Comparison of ENCODE assay signal across 8 cellular contexts in the genomic region with DNA sequence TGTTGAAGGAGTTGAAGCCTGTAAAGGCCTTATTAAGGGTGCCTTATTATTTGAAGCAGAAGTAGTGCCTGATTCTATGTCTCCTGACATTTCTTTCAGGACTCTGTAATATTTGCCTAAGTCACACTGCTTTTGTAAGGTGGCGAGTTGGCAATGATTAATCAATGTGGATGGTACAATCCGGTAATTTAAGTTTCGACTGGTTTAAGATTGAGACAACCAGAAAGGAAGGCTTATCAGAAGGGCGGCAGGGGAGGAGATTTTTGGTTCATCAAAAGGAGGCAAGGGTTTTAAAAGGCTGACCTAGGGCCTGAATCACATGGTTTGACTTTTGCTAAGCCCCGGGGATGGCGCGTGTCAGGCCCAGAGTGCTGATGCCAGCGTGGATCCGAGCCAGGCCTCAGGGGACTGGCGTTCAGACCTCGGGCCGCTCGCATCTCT. TPM values are rescaled to one million over a fixed set of nuclear protein-coding genes. Genes with fewer than 3 reads are reported as not detected.
DNase-seq lines count a peak whose midpoint lies in the region; ATAC-seq, FAIRE-seq and TF ChIP-seq lines count a peak whose summit lies in the region.

No MANE protein-coding gene starts in this region.

- H3K4me3 Mint-ChIP-seq in activated naive CD4-positive, alpha-beta T cell treated with anti-CD3 and anti-CD28 coated beads, Interleukin-2, amount 10 ng/mL, durations not matched to agents 7 days and 5 days: peak overlapping the region; percentile 96

- H3K27ac ChIP-seq in K562 (ENCODE audit: extremely low read depth, low read depth, low read length) (no peak overlapping the region), mesenchymal stem cell (ENCODE audit: low read length, poor library complexity, severe bottlenecking) (peak overlapping the region; percentile 96), upper lobe of right lung (peak overlapping the region; percentile 97)

- H4K91ac ChIP-seq in mesenchymal stem cell (ENCODE audit: low read length): peak overlapping the region; percentile 98

- H2BK120ac ChIP-seq in mesenchymal stem cell (ENCODE audit: low read depth, low read length): peak overlapping the region; percentile 92

- no peak for FAIRE-seq in K562 (lab: Jason Lieb, UNC)

- H3K4me1 Mint-ChIP-seq in activated naive CD4-positive, alpha-beta T cell treated with anti-CD3 and anti-CD28 coated beads, Interleukin-2, amount 10 ng/mL, durations not matched to agents 7 days and 5 days: peaks cover 44% of the 10 kb centered on the region

- H3K4me3 ChIP-seq in K562 (no peak overlapping the region), mesenchymal stem cell (ENCODE audit: insufficient read depth in 1 of 2, low read depth in 1 of 2, low read length in 2 of 2) (peak overlapping the region; percentile 85 to 94), upper lobe of right lung (peak overlapping the region; percentile 82)

- in situ Hi-C loops in K562 (cut with MboI): no loop called here

- intact Hi-C loops in K562 (cut with micrococcal nuclease) (no loop called here), upper lobe of right lung (cut with DNase I) (no loop called here)

- H2AFZ ChIP-seq in K562 (ENCODE audit: low read depth, low read length) (peak overlapping the region; percentile 99), mesenchymal stem cell (ENCODE audit: low read depth, low read length) (peak overlapping the region; percentile 83)

- no peak overlapping the region for H2AK5ac ChIP-seq in mesenchymal stem cell (ENCODE audit: low read length, severe bottlenecking)

- H3K14ac ChIP-seq in mesenchymal stem cell (ENCODE audit: low read length in 2 of 2): no peak overlapping the region

- no peak for DNase-seq in activated naive CD4-positive, alpha-beta T cell treated with anti-CD3 and anti-CD28 coated beads, Interleukin-2, amount 10 ng/mL, durations not matched to agents 7 days and 5 days
- DNase-seq in activated naive CD4-positive, alpha-beta T cell (lab: John Stamatoyannopoulos, UW): no peak
- DNase-seq in K562 (ENCODE audit: extremely low read depth in 1 of 4, low spot score in 3 of 4) (no peak), mesenchymal stem cell (no peak), upper lobe of right lung (no peak), NCI-H1436 (lab: John Stamatoyannopoulos, UW) (no peak)
- no peak for DNase-seq in stimulated activated CD4-positive, alpha-beta T cell treated with anti-CD3 and anti-CD28 coated beads, Interleukin-4, amount 100 ng/mL, for 24 hours

- no peak for ATAC-seq in K562
- no peak for ATAC-seq in upper lobe of right lung
- no peak for ATAC-seq in GM18505 (IDR thresholded peaks at IDR 0.05; ENCODE audit: unreplicated experiment)

- H3K9me3 ChIP-seq in K562 (replicated peaks; ENCODE audit: control insufficient read depth, insufficient read depth, low read depth, low read length) (no peaks in the 10 kb centered on the region), mesenchymal stem cell (ENCODE audit: control insufficient read depth, low read length) (no peaks in the 10 kb centered on the region), upper lobe of right lung (no peaks in the 10 kb centered on the region)

- no peak overlapping the region for H2BK5ac ChIP-seq in mesenchymal stem cell (ENCODE audit: low read depth, low read length, poor library complexity, severe bottlenecking)

- no peaks in the 10 kb centered on the region for H3K27me3 ChIP-seq in K562 (ENCODE audit: control insufficient read depth in 2 of 2, insufficient read depth in 2 of 2, low read length in 2 of 2)
- no peaks in the 10 kb centered on the region for H3K27me3 ChIP-seq in mesenchymal stem cell (ENCODE audit: control insufficient read depth in 1 of 2, insufficient read depth in 1 of 2, low read length in 2 of 2)
- H3K27me3 ChIP-seq in upper lobe of right lung: no peaks in the 10 kb centered on the region

- H3K9ac ChIP-seq in K562 (ENCODE audit: insufficient read depth in 1 of 2, low read depth in 2 of 2, low read length in 2 of 2) (no peak overlapping the region), mesenchymal stem cell (ENCODE audit: low read length) (peak overlapping the region; percentile 97)

- TF ChIP-seq EP300 in K562 (IDR thresholded peaks at IDR 0.05; ENCODE audit: low read length): no peak

- POLR2A ChIA-PET in K562 (lab: Yijun Ruan, JAX): interaction anchor here (1.0 kb wide), 1 partner anchor 39 kb away, joined by 3 read pairs; no protein-coding TSS in a partner anchor

- H3K36me3 Mint-ChIP-seq in activated naive CD4-positive, alpha-beta T cell treated with anti-CD3 and anti-CD28 coated beads, Interleukin-2, amount 10 ng/mL, durations not matched to agents 7 days and 5 days: peaks cover 20% of the 10 kb centered on the region

- TF ChIP-seq CTCF in K562 (IDR thresholded peaks at IDR 0.05 in 2 of 3, conservative IDR thresholded peaks at IDR 0.05 in 1 of 3; ENCODE audit: insufficient read depth in 2 of 3, low read depth in 1 of 3, low read length in 3 of 3) (no peak), upper lobe of right lung (IDR thresholded peaks at IDR 0.05) (no peak)

- H3K36me3 ChIP-seq in K562 (ENCODE audit: control insufficient read depth, insufficient read depth, low read length): no peaks in the 10 kb centered on the region
- H3K36me3 ChIP-seq in mesenchymal stem cell (ENCODE audit: control insufficient read depth in 1 of 2, insufficient read depth in 2 of 2, low read depth in 1 of 2, low read length in 2 of 2): no peaks in the 10 kb centered on the region
- H3K36me3 ChIP-seq in upper lobe of right lung: no peaks in the 10 kb centered on the region

- H3K18ac ChIP-seq in mesenchymal stem cell (ENCODE audit: low read depth in 1 of 2, low read length in 2 of 2): peak overlapping the region; percentile 93 to 98

- no peaks in the 10 kb centered on the region for H4K20me1 ChIP-seq in K562 (replicated peaks; ENCODE audit: control insufficient read depth, insufficient read depth, low read length)

- peak overlapping the region; percentile 99 for H4K8ac ChIP-seq in mesenchymal stem cell (ENCODE audit: low read length)

- H2BK12ac ChIP-seq in mesenchymal stem cell (ENCODE audit: low read length in 2 of 2): peak overlapping the region; percentile 73 to 84

- peak overlapping the region; percentile 99 for H3K27ac Mint-ChIP-seq in activated naive CD4-positive, alpha-beta T cell treated with anti-CD3 and anti-CD28 coated beads, Interleukin-2, amount 10 ng/mL, durations not matched to agents 7 days and 5 days

- 88% methylated on average over 13 of the region's 13 CpGs for WGBS in K562 (ENCODE audit: insufficient coverage, low coverage, missing lambda C conversion rate)
- 48% methylated on average over 13 of the region's 13 CpGs for WGBS in mesenchymal stem cell

- H3K4me1 ChIP-seq in K562 (replicated peaks in 1 of 2; ENCODE audit: control insufficient read depth in 2 of 2, insufficient read depth in 2 of 2, low read length in 2 of 2) (peaks cover 0 to 8% of the 10 kb centered on the region in 2 experiments; a peak in 3 of 5 replicates), mesenchymal stem cell (ENCODE audit: control insufficient read depth, insufficient read depth, low read depth, low read length) (peaks cover 5% of the 10 kb centered on the region), upper lobe of right lung (peaks cover 35% of the 10 kb centered on the region)

- H3K9me1 ChIP-seq in K562 (ENCODE audit: control insufficient read depth, insufficient read depth, low read length): no peaks in the 10 kb centered on the region

- H2BK15ac ChIP-seq in mesenchymal stem cell (ENCODE audit: low read depth, poor library complexity, severe bottlenecking): peak overlapping the region; percentile 98

- peaks cover 22% of the 10 kb centered on the region for H3K79me2 ChIP-seq in K562 (ENCODE audit: control insufficient read depth, insufficient read depth, low read length)

- H3K4ac ChIP-seq in mesenchymal stem cell (ENCODE audit: low read depth in 1 of 2, low read length in 2 of 2): peak overlapping the region; percentile 81 to 91

- TF ChIP-seq POLR2A in K562 (conservative IDR thresholded peaks at IDR 0.05) (no peak), GM18505 (IDR thresholded peaks at IDR 0.05; ENCODE audit: borderline replicate concordance, extremely low read depth, insufficient read depth, insufficient read length) (no peak)

- H3K23ac ChIP-seq in mesenchymal stem cell (ENCODE audit: low read length in 2 of 2): no peak overlapping the region

- BruUV-seq in K562 (replicated peaks; lab: Mats Ljungman, UMichigan): no TSS peak

- H3K79me1 ChIP-seq in mesenchymal stem cell (replicated peaks; ENCODE audit: low read length, poor library complexity, severe bottlenecking): no peaks in the 10 kb centered on the region

- no peaks in the 10 kb centered on the region for H3K9me3 Mint-ChIP-seq in activated naive CD4-positive, alpha-beta T cell treated with anti-CD3 and anti-CD28 coated beads, Interleukin-2, amount 10 ng/mL, durations not matched to agents 7 days and 5 days

- peaks cover 16% of the 10 kb centered on the region for H3K27me3 Mint-ChIP-seq in activated naive CD4-positive, alpha-beta T cell treated with anti-CD3 and anti-CD28 coated beads, Interleukin-2, amount 10 ng/mL, durations not matched to agents 7 days and 5 days

- H3K4me2 ChIP-seq in K562 (ENCODE audit: insufficient read depth, low read length) (no peak overlapping the region), mesenchymal stem cell (ENCODE audit: low read length, poor library complexity, severe bottlenecking) (peak overlapping the region; percentile 91)

- no peak for TF ChIP-seq RAD21 in K562 (CRISPR knock-in tag; conservative IDR thresholded peaks at IDR 0.05 in 1 of 2, IDR thresholded peaks at IDR 0.05 in 1 of 2)

- CTCF ChIA-PET in activated naive CD4-positive, alpha-beta T cell treated with anti-CD3 and anti-CD28 coated beads, Interleukin-2, amount 10 ng/mL, durations not matched to agents 7 days and 5 days (lab: Charles Lee): no interaction called here
- CTCF ChIA-PET in K562 (lab: Yijun Ruan, JAX; ENCODE audit: low intra/inter-chr PET ratio): no interaction called here

RNA-seq across cellular contexts. Expression of a gene that starts 0.8 kb away (rescaled TPM):
- total RNA-seq in K562 (2011; cell fraction: chromatin; rRNA removed; ENCODE audit: low replicate concordance): 15.2 and 26.2 TPM in 2 replicates
- total RNA-seq in K562 (2011; cell fraction: nucleolus; rRNA removed): 16.5 and 18.6 TPM in 2 replicates
- 25.7 and 28.9 TPM in 2 replicates for total RNA-seq in K562 (2011; cell fraction: nucleoplasm; rRNA removed)
- total RNA-seq in K562 (2014; rRNA removed) (14.1 and 16.8 TPM in 2 replicates), K562 (2014; rRNA removed; fragmentation: Illumina TruSeq; extraction: Trizol) (19.8 and 22.0 TPM in 2 replicates), K562 (2015; rRNA removed; fragmentation: Illumina TruSeq; extraction: Trizol) (18.4 and 20.3 TPM in 2 replicates), K562 (2021) (14.8 and 18.2 TPM in 2 replicates), upper lobe of right lung (136 TPM)
- polyA plus RNA-seq in K562 (2011; rRNA removed) (16.5 and 18.9 TPM in 2 replicates), K562 (2014; fragmentation: Illumina TruSeq; extraction: Trizol) (14.7 and 15.7 TPM in 2 replicates), K562 (2014; fragmentation: Nextera tagmentation; extraction: Ambion mirVana) (10 to 100 TPM; 33.2 to 35.8 TPM), K562 (2014; rRNA removed) (10.5 and 12.7 TPM in 2 replicates)
- polyA plus RNA-seq in K562 (2011; cell fraction: cytosol; rRNA removed): 7.7 and 8.4 TPM in 2 replicates
- polyA plus RNA-seq in K562 (2011; cell fraction: nucleus; rRNA removed): 7.1 and 9.1 TPM in 2 replicates
- 16.4 and 18.0 TPM in 2 replicates for polyA plus RNA-seq in K562 (2012)
- 33.9 and 36.3 TPM in 2 replicates for polyA minus RNA-seq in K562 (2011; rRNA and poly(A)+ RNA removed)
- 6.8 and 10.6 TPM in 2 replicates for polyA minus RNA-seq in K562 (2011; cell fraction: cytosol; rRNA and poly(A)+ RNA removed)
- 14.9 and 23.3 TPM in 2 replicates for polyA minus RNA-seq in K562 (2011; cell fraction: nucleus; rRNA and poly(A)+ RNA removed)
- polyA plus RNA-seq in mesenchymal stem cell (2013, experiment 1 of 2): 80.8 TPM
- 80.6 TPM for polyA plus RNA-seq in mesenchymal stem cell (2013, experiment 2 of 2)

RNA-seq across cellular contexts. Expression of a gene that starts 19.8 kb away (rescaled TPM):
- total RNA-seq in K562 (2011; cell fraction: chromatin; rRNA removed; ENCODE audit: low replicate concordance): not detected in 2 replicates
- not detected in 2 replicates for total RNA-seq in K562 (2011; cell fraction: nucleolus; rRNA removed)
- total RNA-seq in K562 (2011; cell fraction: nucleoplasm; rRNA removed): not detected in 2 replicates
- total RNA-seq in K562 (2014; rRNA removed) (not detected in 2 replicates), K562 (2014; rRNA removed; fragmentation: Illumina TruSeq; extraction: Trizol) (not detected in 2 replicates), K562 (2015; rRNA removed; fragmentation: Illumina TruSeq; extraction: Trizol) (not detected in 2 replicates), K562 (2021) (not detected in 2 replicates), upper lobe of right lung (not detected)
- polyA plus RNA-seq in K562 (2011; rRNA removed) (not detected in 2 replicates), K562 (2014; fragmentation: Illumina TruSeq; extraction: Trizol) (not detected in 2 replicates), K562 (2014; fragmentation: Nextera tagmentation; extraction: Ambion mirVana) (not detected), K562 (2014; rRNA removed) (not detected in 2 replicates)
- 0.12 TPM in 1 of 2 replicates, not detected in the other for polyA plus RNA-seq in K562 (2011; cell fraction: cytosol; rRNA removed)
- polyA plus RNA-seq in K562 (2011; cell fraction: nucleus; rRNA removed): not detected in 2 replicates
- not detected in 2 replicates for polyA plus RNA-seq in K562 (2012)
- polyA minus RNA-seq in K562 (2011; rRNA and poly(A)+ RNA removed): 0.27 TPM in 1 of 2 replicates, not detected in the other
- polyA minus RNA-seq in K562 (2011; cell fraction: cytosol; rRNA and poly(A)+ RNA removed): not detected in 2 replicates
- not detected in 2 replicates for polyA minus RNA-seq in K562 (2011; cell fraction: nucleus; rRNA and poly(A)+ RNA removed)
- polyA plus RNA-seq in mesenchymal stem cell (2013, experiment 1 of 2): not detected
- polyA plus RNA-seq in mesenchymal stem cell (2013, experiment 2 of 2): not detected

RNA-seq across cellular contexts. Expression of a gene that starts 59.9 kb away (rescaled TPM):
- total RNA-seq in K562 (2011; cell fraction: chromatin; rRNA removed; ENCODE audit: low replicate concordance): 13.6 and 23.0 TPM in 2 replicates
- 8.3 and 10.1 TPM in 2 replicates for total RNA-seq in K562 (2011; cell fraction: nucleolus; rRNA removed)
- 15.0 and 27.2 TPM in 2 replicates for total RNA-seq in K562 (2011; cell fraction: nucleoplasm; rRNA removed)
- 22.2 and 25.8 TPM in 2 replicates for total RNA-seq in K562 (2014; rRNA removed)
- total RNA-seq in K562 (2014; rRNA removed; fragmentation: Illumina TruSeq; extraction: Trizol): 41.8 and 43.6 TPM in 2 replicates
- total RNA-seq in K562 (2015; rRNA removed; fragmentation: Illumina TruSeq; extraction: Trizol): 25.8 and 29.4 TPM in 2 replicates
- 36.1 and 37.5 TPM in 2 replicates for total RNA-seq in K562 (2021)
- polyA plus RNA-seq in K562 (2011; rRNA removed): 38.1 and 69.1 TPM in 2 replicates
- 21.8 and 24.0 TPM in 2 replicates for polyA plus RNA-seq in K562 (2011; cell fraction: cytosol; rRNA removed)
- 6.9 and 7.1 TPM in 2 replicates for polyA plus RNA-seq in K562 (2011; cell fraction: nucleus; rRNA removed)
- polyA plus RNA-seq in K562 (2012): 26.3 and 30.0 TPM in 2 replicates
- polyA plus RNA-seq in K562 (2014; fragmentation: Illumina TruSeq; extraction: Trizol): 59.0 and 68.2 TPM in 2 replicates
- polyA plus RNA-seq in K562 (2014; fragmentation: Nextera tagmentation; extraction: Ambion mirVana): 100 to 1,000 TPM in 1 of 2 experiments, 10 to 100 TPM in 1; 93.0 to 102 TPM
- 27.9 and 32.9 TPM in 2 replicates for polyA plus RNA-seq in K562 (2014; rRNA removed)
- 32.7 and 33.1 TPM in 2 replicates for polyA minus RNA-seq in K562 (2011; rRNA and poly(A)+ RNA removed)
- polyA minus RNA-seq in K562 (2011; cell fraction: cytosol; rRNA and poly(A)+ RNA removed): 12.5 and 12.8 TPM in 2 replicates
- polyA minus RNA-seq in K562 (2011; cell fraction: nucleus; rRNA and poly(A)+ RNA removed): 11.2 and 13.6 TPM in 2 replicates
- polyA plus RNA-seq in mesenchymal stem cell (2013, experiment 1 of 2): 24.2 TPM
- 24.8 TPM for polyA plus RNA-seq in mesenchymal stem cell (2013, experiment 2 of 2)
- total RNA-seq in upper lobe of right lung: 49.8 TPM
